1 cellular context compared by ENCODE assay signal in genomic region chr10:133421336-133422222, GRCh38.
TF ChIP-seq lines count a peak whose summit lies in the region.

No MANE protein-coding gene starts in this region.

TF ChIP-seq in GM12878, 131 proteins besides CTCF, POLR2A, EP300 and RAD21:
- TF ChIP-seq KDM1A (IDR thresholded peaks at IDR 0.05; ENCODE audit: borderline replicate concordance), result no peak
- TF ChIP-seq, protein P1, sequence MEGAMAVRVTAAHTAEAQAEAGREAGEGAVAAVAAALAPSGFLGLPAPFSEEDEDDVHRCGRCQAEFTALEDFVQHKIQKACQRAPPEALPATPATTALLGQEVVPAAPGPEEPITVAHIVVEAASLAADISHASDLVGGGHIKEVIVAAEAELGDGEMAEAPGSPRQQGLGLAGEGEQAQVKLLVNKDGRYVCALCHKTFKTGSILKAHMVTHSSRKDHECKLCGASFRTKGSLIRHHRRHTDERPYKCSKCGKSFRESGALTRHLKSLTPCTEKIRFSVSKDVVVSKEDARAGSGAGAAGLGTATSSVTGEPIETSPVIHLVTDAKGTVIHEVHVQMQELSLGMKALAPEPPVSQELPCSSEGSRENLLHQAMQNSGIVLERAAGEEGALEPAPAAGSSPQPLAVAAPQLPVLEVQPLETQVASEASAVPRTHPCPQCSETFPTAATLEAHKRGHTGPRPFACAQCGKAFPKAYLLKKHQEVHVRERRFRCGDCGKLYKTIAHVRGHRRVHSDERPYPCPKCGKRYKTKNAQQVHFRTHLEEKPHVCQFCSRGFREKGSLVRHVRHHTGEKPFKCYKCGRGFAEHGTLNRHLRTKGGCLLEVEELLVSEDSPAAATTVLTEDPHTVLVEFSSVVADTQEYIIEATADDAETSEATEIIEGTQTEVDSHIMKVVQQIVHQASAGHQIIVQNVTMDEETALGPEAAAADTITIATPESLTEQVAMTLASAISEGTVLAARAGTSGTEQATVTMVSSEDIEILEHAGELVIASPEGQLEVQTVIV (IDR thresholded peaks at IDR 0.05; ENCODE audit: borderline replicate concordance, partially characterized antibody), result no peak
- no peak for TF ChIP-seq NFIC (IDR thresholded peaks at IDR 0.05; ENCODE audit: low read depth, low read length)
- no peak for TF ChIP-seq ZSCAN29 (IDR thresholded peaks at IDR 0.05)
TF ChIP-seq in GM12878: peak in this region for 0.
